In the genomic region with DNA sequence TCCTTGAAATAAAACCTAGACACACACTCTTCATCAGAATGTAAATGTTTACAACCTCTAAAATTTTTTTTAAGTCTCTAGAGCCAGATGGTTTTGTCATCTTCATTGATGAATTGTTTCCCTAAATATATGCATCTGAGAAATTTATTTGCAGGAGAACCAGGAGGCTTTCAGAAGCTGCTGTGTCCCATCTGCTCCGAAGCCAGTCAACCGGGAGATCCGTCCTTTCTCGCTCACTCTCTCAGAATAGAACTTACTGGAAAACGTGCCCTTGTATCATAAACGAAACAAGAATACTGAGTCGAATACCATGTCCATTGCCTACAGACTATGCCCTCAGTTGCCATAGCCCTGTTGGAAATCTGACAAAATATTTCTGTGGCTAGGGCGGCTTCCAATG, we compare ENCODE assay signal across 24 cellular contexts.
"Had no signal": no experiment of that assay in that cellular context is flagged by ENCODE, and none has a peak within 500 bp of the region (broad histone marks: within the 10 kb centered on the region; RNA-seq: fewer than 3 reads in every experiment).

No MANE protein-coding gene starts in this region.

- H3K4me1 ChIP-seq: colonic mucosa, foreskin keratinocyte, gastroesophageal sphincter, heart left ventricle, lower lobe of right lung had no signal

- H3K27ac ChIP-seq: colonic mucosa, epithelial cell of prostate, foreskin keratinocyte, gastroesophageal sphincter, heart left ventricle, hepatocyte, left lung, lower lobe of right lung had no signal

- H3K27me3 ChIP-seq: colonic mucosa, foreskin keratinocyte, gastroesophageal sphincter, heart left ventricle, hepatocyte, left lung had no signal

- DNase-seq: colonic mucosa; cortex of kidney; effector CD8-positive, alpha-beta T cell; effector memory CD8-positive, alpha-beta T cell; endodermal cell; erythroblast; foreskin keratinocyte; heart left ventricle; hypothalamus; immature natural killer cell; islet precursor cell; kidney; kidney glomerular epithelial cell; left colon; left lung; left ventricle myocardium superior; lower lobe of right lung; mesenchymal stem cell; mucosa of descending colon; naive B cell had no signal

- H3K9me3 ChIP-seq: colonic mucosa, gastroesophageal sphincter, heart left ventricle, left lung, lower lobe of right lung, mucosa of descending colon had no signal

- H3K36me3 ChIP-seq: colonic mucosa, gastroesophageal sphincter had no signal

- H3K4me3 ChIP-seq: colonic mucosa, gastroesophageal sphincter, heart left ventricle, hepatocyte, left lung, lower lobe of right lung, mucosa of descending colon had no signal

- ATAC-seq: effector memory CD8-positive, alpha-beta T cell; esophagus mucosa; foreskin keratinocyte; gastroesophageal sphincter; heart left ventricle; left colon; left lung; left ventricle myocardium superior; lower lobe of right lung; mucosa of descending colon had no signal
